Comparison of ENCODE assay signal across 25 cellular contexts in genomic region chr10:123501148-123501547, GRCh38.
"Had no signal": no experiment of that assay in that cellular context is flagged by ENCODE, and none has a peak within 500 bp of the region (broad histone marks: within the 10 kb centered on the region; RNA-seq: fewer than 3 reads in every experiment).

No MANE protein-coding gene starts in this region.

- H3K9me3 Mint-ChIP-seq: activated CD4-positive, alpha-beta memory T cell treated with anti-CD3 and anti-CD28 coated beads for 36 hours; activated CD4-positive, alpha-beta T cell treated with anti-CD3 and anti-CD28 coated beads, Interleukin-2, amount 10 ng/mL, durations not matched to agents 7 days and 5 days; activated naive CD4-positive, alpha-beta T cell treated with anti-CD3 and anti-CD28 coated beads, Interleukin-2, amount 10 ng/mL, durations not matched to agents 7 days and 5 days; activated naive CD8-positive, alpha-beta T cell treated with anti-CD3 and anti-CD28 coated beads for 36 hours; activated T-cell treated with anti-CD3 and anti-CD28 coated beads, Interleukin-2, amount 50 U/mL, for 72 hours; activated T-helper 2 cell treated with anti-CD3 and anti-CD28 coated beads, Interferon-gamma antibody, Interleukin-2, Interleukin-4, amounts not matched to agents 10 μg/mL and 5 μg/mL and 100 μg/mL, durations not matched to agents 14 hours and 24 hours and 36 hours had no signal

- H3K27me3 Mint-ChIP-seq: activated CD4-positive, alpha-beta memory T cell treated with anti-CD3 and anti-CD28 coated beads for 36 hours had no signal

- DNase-seq: activated CD4-positive, alpha-beta memory T cell treated with anti-CD3 and anti-CD28 coated beads for 36 hours; activated CD4-positive, alpha-beta T cell treated with anti-CD3 and anti-CD28 coated beads, Interleukin-2, amount 10 ng/mL, durations not matched to agents 7 days and 5 days; activated CD4-positive, CD25-positive, alpha-beta regulatory T cell; activated gamma-delta T cell treated with Interleukin-2 at 50 U/mL for 16 hours; activated naive CD4-positive, alpha-beta T cell treated with anti-CD3 and anti-CD28 coated beads, Interleukin-2, amount 10 ng/mL, durations not matched to agents 7 days and 5 days; activated naive CD8-positive, alpha-beta T cell treated with anti-CD3 and anti-CD28 coated beads for 36 hours; activated T-cell treated with anti-CD3 and anti-CD28 coated beads for 4 hours; activated T-cell treated with anti-CD3 and anti-CD28 coated beads, Interleukin-2, amount 50 U/mL, for 72 hours; brain microvascular endothelial cell; colonic mucosa; NCI-H1092; NCI-H1417 treated with DMSO at 0.1 percent for 48 hours; NCI-H1694; NCI-H2029; NCI-H2107; NCI-H2171 treated with DMSO at 0.1 percent for 48 hours; NCI-H226; NCI-H774; Peyer's patch; Right ventricle myocardium superior; SJCRH30; SK-N-SH; T-helper 1 cell had no signal

- H3K27ac Mint-ChIP-seq: activated CD4-positive, alpha-beta memory T cell treated with anti-CD3 and anti-CD28 coated beads for 36 hours; activated CD4-positive, alpha-beta T cell treated with anti-CD3 and anti-CD28 coated beads, Interleukin-2, amount 10 ng/mL, durations not matched to agents 7 days and 5 days; activated naive CD4-positive, alpha-beta T cell treated with anti-CD3 and anti-CD28 coated beads, Interleukin-2, amount 10 ng/mL, durations not matched to agents 7 days and 5 days; activated naive CD8-positive, alpha-beta T cell treated with anti-CD3 and anti-CD28 coated beads for 36 hours; activated T-cell treated with anti-CD3 and anti-CD28 coated beads, Interleukin-2, amount 50 U/mL, for 72 hours; activated T-helper 2 cell treated with anti-CD3 and anti-CD28 coated beads, Interferon-gamma antibody, Interleukin-2, Interleukin-4, amounts not matched to agents 10 μg/mL and 5 μg/mL and 100 μg/mL, durations not matched to agents 14 hours and 24 hours and 36 hours had no signal

- H3K4me1 Mint-ChIP-seq: activated CD4-positive, alpha-beta T cell treated with anti-CD3 and anti-CD28 coated beads, Interleukin-2, amount 10 ng/mL, durations not matched to agents 7 days and 5 days; activated naive CD4-positive, alpha-beta T cell treated with anti-CD3 and anti-CD28 coated beads, Interleukin-2, amount 10 ng/mL, durations not matched to agents 7 days and 5 days; activated naive CD8-positive, alpha-beta T cell treated with anti-CD3 and anti-CD28 coated beads for 36 hours had no signal

- H3K36me3 Mint-ChIP-seq: activated CD4-positive, alpha-beta memory T cell treated with anti-CD3 and anti-CD28 coated beads for 36 hours; activated naive CD4-positive, alpha-beta T cell treated with anti-CD3 and anti-CD28 coated beads, Interleukin-2, amount 10 ng/mL, durations not matched to agents 7 days and 5 days; activated naive CD8-positive, alpha-beta T cell treated with anti-CD3 and anti-CD28 coated beads for 36 hours had no signal

- H3K4me3 ChIP-seq: cardiac muscle cell, colonic mucosa, Peyer's patch, SJCRH30 had no signal

- H3K4me3 Mint-ChIP-seq: activated CD4-positive, alpha-beta memory T cell treated with anti-CD3 and anti-CD28 coated beads for 36 hours; activated CD4-positive, alpha-beta T cell treated with anti-CD3 and anti-CD28 coated beads, Interleukin-2, amount 10 ng/mL, durations not matched to agents 7 days and 5 days; activated naive CD4-positive, alpha-beta T cell treated with anti-CD3 and anti-CD28 coated beads, Interleukin-2, amount 10 ng/mL, durations not matched to agents 7 days and 5 days; activated naive CD8-positive, alpha-beta T cell treated with anti-CD3 and anti-CD28 coated beads for 36 hours; activated T-cell treated with anti-CD3 and anti-CD28 coated beads, Interleukin-2, amount 50 U/mL, for 72 hours had no signal

- ATAC-seq: activated T-cell treated with anti-CD3 and anti-CD28 coated beads, Interleukin-2, amount 50 U/mL, for 72 hours had no signal
